In genomic region chr14:68897559-68898160, GRCh38 we compare ENCODE assay signal across 19 cellular contexts.
A peak's percentile ranks its signal among the peaks of the same experiment; 100 is the strongest.
DNase-seq lines count a peak whose midpoint lies in the region; ATAC-seq and TF ChIP-seq lines count a peak whose summit lies in the region.
"Had no signal": no experiment of that assay in that cellular context is flagged by ENCODE, and none has a peak within 500 bp of the region (broad histone marks: within the 10 kb centered on the region; RNA-seq: fewer than 3 reads in every experiment).

No MANE protein-coding gene starts in this region.

- H3K9me3 Mint-ChIP-seq in activated T-cell treated with anti-CD3 and anti-CD28 coated beads, Interleukin-2, amount 50 U/mL, for 72 hours = no peaks in the 10 kb centered on the region
- no peaks in the 10 kb centered on the region for H3K9me3 Mint-ChIP-seq in activated naive CD8-positive, alpha-beta T cell treated with anti-CD3 and anti-CD28 coated beads, Interleukin-2, amount 50 U/mL, for 24 hours
- H3K9me3 Mint-ChIP-seq: WTC11 had no signal

- in situ Hi-C loops in transverse colon (cut with MboI; ENCODE audit: low pct_ligation_motif_present in 1 of 4, low pct_unique_long_range_greater_than_20kb in 1 of 4, low sequenced_read_pairs in 3 of 4) = no loop called here

- DNase-seq in activated T-cell treated with anti-CD3 and anti-CD28 coated beads, Interleukin-2, amount 50 U/mL, for 72 hours = no peak
- DNase-seq in activated T-cell treated with anti-CD3 and anti-CD28 coated beads for 4 hours (no peak), transverse colon (no peak)
- DNase-seq in activated naive CD8-positive, alpha-beta T cell treated with anti-CD3 and anti-CD28 coated beads, Interleukin-2, amount 50 U/mL, for 24 hours = no peak
- no peak for DNase-seq in stimulated activated CD4-positive, alpha-beta T cell treated with anti-CD3 and anti-CD28 coated beads, Interleukin-2, amount 100 ng/mL, for 24 hours
- DNase-seq: ACHN; activated CD8-positive, alpha-beta memory T cell treated with anti-CD3 and anti-CD28 coated beads, Interleukin-2, amount 50 U/mL, for 48 hours; cortex of kidney; kidney glomerular epithelial cell; NCI-H187; NCI-H524 treated with DMSO at 0.1 percent for 48 hours; PC-9; posterior cingulate gyrus; testis had no signal

- peak overlapping the region; percentile 71 for H3K27ac ChIP-seq in muscle layer of colon (ENCODE audit: low read depth, low read length)
- peak overlapping the region; percentile 16 to 85 (median 58) for H3K27ac ChIP-seq in transverse colon
- H3K27ac ChIP-seq: KMS-11, PC-9, testis had no signal

- no peak for TF ChIP-seq POLR2A in transverse colon (IDR thresholded peaks at IDR 0.05)

- peaks cover 42% of the 10 kb centered on the region for H3K4me1 Mint-ChIP-seq in activated T-cell treated with anti-CD3 and anti-CD28 coated beads, Interleukin-2, amount 50 U/mL, for 72 hours (ENCODE audit: low read depth)
- H3K4me1 Mint-ChIP-seq in activated naive CD8-positive, alpha-beta T cell treated with anti-CD3 and anti-CD28 coated beads, Interleukin-2, amount 50 U/mL, for 24 hours = peaks cover 48% of the 10 kb centered on the region
- H3K4me1 Mint-ChIP-seq: WTC11 had no signal

- no peak overlapping the region for H3K4me3 Mint-ChIP-seq in activated T-cell treated with anti-CD3 and anti-CD28 coated beads, Interleukin-2, amount 50 U/mL, for 72 hours
- H3K4me3 Mint-ChIP-seq in activated naive CD8-positive, alpha-beta T cell treated with anti-CD3 and anti-CD28 coated beads, Interleukin-2, amount 50 U/mL, for 24 hours = no peak overlapping the region
- H3K4me3 Mint-ChIP-seq: WTC11 had no signal

- H3K4me3 ChIP-seq in muscle layer of colon (ENCODE audit: low read depth in 1 of 2, low read length in 2 of 2) = no peak overlapping the region
- no peak overlapping the region for H3K4me3 ChIP-seq in transverse colon
- H3K4me3 ChIP-seq: PC-9, testis had no signal

- H3K27ac Mint-ChIP-seq in activated T-cell treated with anti-CD3 and anti-CD28 coated beads, Interleukin-2, amount 50 U/mL, for 72 hours = peak overlapping the region; percentile 61
- peak overlapping the region; percentile 75 for H3K27ac Mint-ChIP-seq in activated naive CD8-positive, alpha-beta T cell treated with anti-CD3 and anti-CD28 coated beads, Interleukin-2, amount 50 U/mL, for 24 hours
- H3K27ac Mint-ChIP-seq: WTC11 had no signal

- intact Hi-C loops in transverse colon (cut with DNase I; ENCODE audit: low total_unique reads) = no loop called here

- ATAC-seq in activated T-cell treated with anti-CD3 and anti-CD28 coated beads, Interleukin-2, amount 50 U/mL, for 72 hours (replicated peaks in 1 of 2) = no peak
- ATAC-seq in activated naive CD8-positive, alpha-beta T cell treated with anti-CD3 and anti-CD28 coated beads, Interleukin-2, amount 50 U/mL, for 24 hours = no peak
- no peak for ATAC-seq in HG03442 (IDR thresholded peaks at IDR 0.05; ENCODE audit: unreplicated experiment)
- no peak for ATAC-seq in HG02938 (IDR thresholded peaks at IDR 0.05; ENCODE audit: unreplicated experiment)
- ATAC-seq: WTC11 had no signal

- TF ChIP-seq EP300 in transverse colon (IDR thresholded peaks at IDR 0.05; ENCODE audit: low read depth) = no peak

- H3K36me3 ChIP-seq in muscle layer of colon (ENCODE audit: insufficient read depth, low read length) (peaks cover 81% of the 10 kb centered on the region), transverse colon (peaks cover 0 to 21% (median 10%) of the 10 kb centered on the region in 4 donors)

- H3K4me1 ChIP-seq in muscle layer of colon (ENCODE audit: insufficient read depth, low read length) = peaks cover 86% of the 10 kb centered on the region
- H3K4me1 ChIP-seq in transverse colon = peaks cover 7 to 19% (median 9%) of the 10 kb centered on the region in 4 donors
- H3K4me1 ChIP-seq: testis had no signal

- peaks cover 3 to 8% of the 10 kb centered on the region in 2 donors for H3K36me3 Mint-ChIP-seq in activated T-cell treated with anti-CD3 and anti-CD28 coated beads, Interleukin-2, amount 50 U/mL, for 72 hours (ENCODE audit: insufficient read depth in 2 of 2)
- H3K36me3 Mint-ChIP-seq in activated naive CD8-positive, alpha-beta T cell treated with anti-CD3 and anti-CD28 coated beads, Interleukin-2, amount 50 U/mL, for 24 hours (ENCODE audit: low read depth) = peaks cover 46% of the 10 kb centered on the region

- H3K9me3 ChIP-seq in muscle layer of colon (ENCODE audit: low read length) (no peaks in the 10 kb centered on the region), transverse colon (no peaks in the 10 kb centered on the region)
- H3K9me3 ChIP-seq: testis had no signal

- no peak for TF ChIP-seq CTCF in transverse colon (IDR thresholded peaks at IDR 0.05)

- no peak overlapping the region for H3K9ac ChIP-seq in muscle layer of colon (ENCODE audit: low read length)
- H3K9ac ChIP-seq: KMS-11 had no signal

- no peaks in the 10 kb centered on the region for H3K27me3 Mint-ChIP-seq in activated T-cell treated with anti-CD3 and anti-CD28 coated beads, Interleukin-2, amount 50 U/mL, for 72 hours (ENCODE audit: low read depth)
- H3K27me3 Mint-ChIP-seq in activated naive CD8-positive, alpha-beta T cell treated with anti-CD3 and anti-CD28 coated beads, Interleukin-2, amount 50 U/mL, for 24 hours = no peaks in the 10 kb centered on the region

- WGBS in transverse colon (ENCODE audit: low coverage in 1 of 2), 2 donors = 76 to 100% methylated on average over 1 to 9 of the region's 9 CpGs

- H3K27me3 ChIP-seq in muscle layer of colon (ENCODE audit: control insufficient read depth in 1 of 2, insufficient read depth in 2 of 2, low read length in 2 of 2) (no peaks in the 10 kb centered on the region), transverse colon (no peaks in the 10 kb centered on the region)
- H3K27me3 ChIP-seq: testis had no signal
